In the genomic region with DNA sequence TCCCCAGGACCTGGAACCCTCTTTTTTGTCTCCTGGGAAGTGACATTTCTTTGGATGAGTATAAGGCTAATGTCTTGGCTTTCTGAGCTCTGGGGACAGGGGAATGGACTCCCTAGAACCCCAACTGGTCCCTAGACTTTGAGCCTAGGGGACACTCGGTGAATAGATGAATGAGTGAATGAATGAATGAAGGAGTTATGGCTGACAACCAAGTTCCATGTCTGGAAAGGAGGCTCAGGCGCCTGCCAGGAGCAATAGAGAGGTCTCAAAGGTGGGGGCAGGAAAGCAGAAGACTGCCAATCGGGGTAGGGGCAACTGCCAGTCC, we compare ENCODE assay signal across 8 cellular contexts. TPM values are rescaled to one million over a fixed set of nuclear protein-coding genes. Genes with fewer than 3 reads are reported as not detected.
DNase-seq lines count a peak whose midpoint lies in the region; ATAC-seq, FAIRE-seq and TF ChIP-seq lines count a peak whose summit lies in the region.

No MANE protein-coding gene starts in this region.

- WGBS in urinary bladder: 12% methylated on average over 3 of the region's 3 CpGs

- H3K27ac ChIP-seq in left ventricle myocardium inferior (replicated peaks): peak overlapping the region; percentile 86
- peak overlapping the region; percentile 83 to 94 for H3K27ac ChIP-seq in breast epithelium
- peak overlapping the region; percentile 25 for H3K27ac ChIP-seq in urinary bladder (ENCODE audit: low read depth)

- no peak for FAIRE-seq in GM19239 (lab: Jason Lieb, UNC)

- H3K27me3 ChIP-seq in left ventricle myocardium inferior (ENCODE audit: low read depth) (peaks cover 13% of the 10 kb centered on the region), breast epithelium (no peaks in the 10 kb centered on the region), mononuclear cell (ENCODE audit: insufficient read depth, low read length) (peaks cover 8% of the 10 kb centered on the region)

- H3K36me3 ChIP-seq in left ventricle myocardium inferior (no peaks in the 10 kb centered on the region), breast epithelium (no peaks in the 10 kb centered on the region), urinary bladder (ENCODE audit: insufficient read depth) (no peaks in the 10 kb centered on the region)

- TF ChIP-seq CTCF in left ventricle myocardium inferior (IDR thresholded peaks at IDR 0.05; ENCODE audit: borderline replicate concordance): no peak
- TF ChIP-seq CTCF in breast epithelium (IDR thresholded peaks at IDR 0.05): peak in 1 of 3 donors; percentile 42

- no peak for ATAC-seq in left cardiac atrium

- H3K4me1 ChIP-seq in left ventricle myocardium inferior (peaks cover 61% of the 10 kb centered on the region), breast epithelium (peaks cover 7 to 23% of the 10 kb centered on the region in 2 donors), mononuclear cell (ENCODE audit: insufficient read depth, low read length) (peaks cover 66% of the 10 kb centered on the region), urinary bladder (ENCODE audit: insufficient read depth) (no peaks in the 10 kb centered on the region)

- H3K4me3 ChIP-seq in left ventricle myocardium inferior: peak overlapping the region; percentile 82
- H3K4me3 ChIP-seq in breast epithelium: peak overlapping the region; percentile 76 to 99 (median 92)
- H3K4me3 ChIP-seq in mononuclear cell (ENCODE audit: low read length): peak overlapping the region; percentile 76
- peak overlapping the region; percentile 85 for H3K4me3 ChIP-seq in urinary bladder (ENCODE audit: low read depth, low read length)

- DNase-seq in left ventricle myocardium inferior (no peak), left cardiac atrium (no peak), breast epithelium (ENCODE audit: low spot score in 2 of 2) (no peak), NCI-H1930 (lab: John Stamatoyannopoulos, UW) (no peak), GM19239 (ENCODE audit: insufficient read length, low spot score) (no peak), ureter (ENCODE audit: low spot score) (no peak)

- no peak for TF ChIP-seq POLR2A in breast epithelium (IDR thresholded peaks at IDR 0.05)

- intact Hi-C loops in left ventricle myocardium inferior (cut with micrococcal nuclease) (no loop called here), left cardiac atrium (cut with DNase I) (no loop called here), breast epithelium (cut with DNase I; ENCODE audit: low total_unique reads) (no loop called here)

- no peaks in the 10 kb centered on the region for H3K9me3 ChIP-seq in left ventricle myocardium inferior (replicated peaks)
- no peaks in the 10 kb centered on the region for H3K9me3 ChIP-seq in breast epithelium
- H3K9me3 ChIP-seq in mononuclear cell (ENCODE audit: low read depth, low read length): no peaks in the 10 kb centered on the region

RNA-seq across cellular contexts. Expression of a gene that starts 0.7 kb away (rescaled TPM):
- total RNA-seq in left ventricle myocardium inferior (13.6 TPM), left cardiac atrium (10 to 100 TPM; 31.3 to 31.5 TPM), breast epithelium (10 to 100 TPM; 14.0 to 36.8 (median 15.1) TPM), mononuclear cell (10.2 TPM), urinary bladder (5.2 TPM), ureter (82.2 TPM)
- 23.8 TPM for polyA plus RNA-seq in urinary bladder

RNA-seq across cellular contexts. Expression of a gene that starts 30.1 kb away (rescaled TPM):
- total RNA-seq in left ventricle myocardium inferior (9.4 TPM), left cardiac atrium (10 to 100 TPM; 11.8 to 12.6 TPM), breast epithelium (10 to 100 TPM in 2 of 3 donors, 1 to 10 TPM in 1; 9.5 to 11.7 (median 10.1) TPM), mononuclear cell (8.7 TPM), urinary bladder (14.2 TPM), ureter (33.3 TPM)
- 11.5 TPM for polyA plus RNA-seq in urinary bladder

Comparison
In these comparisons a context has a peak if more than half of its experiments do, and no peak if none do; other contexts are left out.
1. H3K27ac ChIP-seq: peak in every context shown above with its lines; median percentile 88 in breast epithelium; 86 in left ventricle myocardium inferior; 25 in urinary bladder.